In genomic region chr16:4327386-4327781, GRCh38 we compare ENCODE assay signal across 10 cellular contexts. TPM values are rescaled to one million over a fixed set of nuclear protein-coding genes. Genes with fewer than 3 reads are reported as not detected.
DNase-seq lines count a peak whose midpoint lies in the region; ATAC-seq and TF ChIP-seq lines count a peak whose summit lies in the region.
"Had no signal": no experiment of that assay in that cellular context is flagged by ENCODE, and none has a peak within 500 bp of the region (broad histone marks: within the 10 kb centered on the region; RNA-seq: fewer than 3 reads in every experiment).

No MANE protein-coding gene starts in this region.

- TF ChIP-seq POLR2A in gastroesophageal sphincter (IDR thresholded peaks at IDR 0.05) (no peak), gastrocnemius medialis (IDR thresholded peaks at IDR 0.05) (no peak)

- H3K4me3 ChIP-seq in BLaER1 treated with 17β-estradiol and CSF1 and Interleukin-3, amounts not matched to agents 10 nM and 100 nM, result peak overlapping the region in 9 of 10 experiments; percentile 21 to 75 (median 50); a peak in 13 of 20 replicates
- H3K4me3 ChIP-seq in RWPE2 (ENCODE audit: severe bottlenecking) (no peak overlapping the region), gastroesophageal sphincter (peak overlapping the region; percentile 23 to 54), gastrocnemius medialis (peak overlapping the region; percentile 49 to 59 (median 56))

- H4K20me1 ChIP-seq in BLaER1 treated with 17β-estradiol and CSF1 and Interleukin-3, amounts not matched to agents 10 nM and 100 nM, result peaks cover 19 to 87% (median 38%) of the 10 kb centered on the region in 11 experiments; a peak in 21 of 22 replicates

- TF ChIP-seq CTCF in RWPE2 (IDR thresholded peaks at IDR 0.05; ENCODE audit: poor library complexity, severe bottlenecking) (no peak), gastroesophageal sphincter (IDR thresholded peaks at IDR 0.05) (no peak), gastrocnemius medialis (IDR thresholded peaks at IDR 0.05 in 4 of 5, conservative IDR thresholded peaks at IDR 0.05 in 1 of 5) (no peak)

- no peak for ATAC-seq in RWPE2 (ENCODE audit: low read depth)
- no peak for ATAC-seq in gastroesophageal sphincter
- ATAC-seq in gastrocnemius medialis, result no peak

- peaks cover 0 to 8% (median 5%) of the 10 kb centered on the region in 11 experiments; a peak in 11 of 22 replicates for H3K36me3 ChIP-seq in BLaER1 treated with 17β-estradiol and CSF1 and Interleukin-3, amounts not matched to agents 10 nM and 100 nM
- peaks cover 19% of the 10 kb centered on the region for H3K36me3 ChIP-seq in RWPE2 (ENCODE audit: low read depth)
- peaks cover 0 to 6% of the 10 kb centered on the region in 2 donors for H3K36me3 ChIP-seq in gastroesophageal sphincter
- no peaks in the 10 kb centered on the region for H3K36me3 ChIP-seq in gastrocnemius medialis

- peak overlapping the region in 10 of 11 experiments; percentile 43 to 92 (median 78); a peak in 18 of 22 replicates for H3K27ac ChIP-seq in BLaER1 treated with 17β-estradiol and CSF1 and Interleukin-3, amounts not matched to agents 10 nM and 100 nM
- H3K27ac ChIP-seq in RWPE2 (ENCODE audit: poor library complexity, severe bottlenecking), result peak overlapping the region; percentile 36
- H3K27ac ChIP-seq in gastroesophageal sphincter, result peak overlapping the region in 3 of 4 donors; percentile 84 to 89 (median 87)
- peak overlapping the region; percentile 57 to 74 (median 69) for H3K27ac ChIP-seq in gastrocnemius medialis

- H3K27me3 ChIP-seq in BLaER1 treated with 17β-estradiol and CSF1 and Interleukin-3, amounts not matched to agents 10 nM and 100 nM, result no peaks in the 10 kb centered on the region
- H3K27me3 ChIP-seq in RWPE2 (ENCODE audit: insufficient read depth, poor library complexity, severe bottlenecking), result no peaks in the 10 kb centered on the region
- H3K27me3 ChIP-seq in gastroesophageal sphincter, result no peaks in the 10 kb centered on the region
- no peaks in the 10 kb centered on the region for H3K27me3 ChIP-seq in gastrocnemius medialis

- TF ChIP-seq EP300 in gastroesophageal sphincter (IDR thresholded peaks at IDR 0.05), result no peak

- DNase-seq in RWPE2 (ENCODE audit: low spot score), result no peak
- DNase-seq in gastrocnemius medialis, result no peak
- no peak for DNase-seq in amniotic stem cell (lab: John Stamatoyannopoulos, UW)
- no peak for DNase-seq in ecto neural progenitor cell (ENCODE audit: low spot score)
- no peak for DNase-seq in NCI-H2171 (lab: John Stamatoyannopoulos, UW)
- DNase-seq in NCI-H2081 (lab: John Stamatoyannopoulos, UW), result no peak
- DNase-seq: NCI-H1417 treated with DMSO at 0.1 percent for 48 hours had no signal

- WGBS in gastroesophageal sphincter (ENCODE audit: low coverage in 1 of 2), 2 donors, result 50% methylated on average over 1 of the region's 33 CpGs; no CpG with 5 or more reads in 1 of the 2 donors

- peak overlapping the region; percentile 76 to 99 (median 96) for H3K4me2 ChIP-seq in BLaER1 treated with 17β-estradiol and CSF1 and Interleukin-3, amounts not matched to agents 10 nM and 100 nM

- H3K4me1 ChIP-seq in BLaER1 treated with 17β-estradiol and CSF1 and Interleukin-3, amounts not matched to agents 10 nM and 100 nM, result peaks cover 64 to 80% (median 75%) of the 10 kb centered on the region in 10 experiments
- H3K4me1 ChIP-seq in RWPE2 (ENCODE audit: insufficient read depth, poor library complexity, severe bottlenecking) (peaks cover 21% of the 10 kb centered on the region), gastroesophageal sphincter (peaks cover 7 to 86% (median 63%) of the 10 kb centered on the region in 3 donors), gastrocnemius medialis (peaks cover 33 to 42% of the 10 kb centered on the region in 2 donors)

- H3K9ac ChIP-seq in BLaER1 treated with 17β-estradiol and CSF1 and Interleukin-3, amounts not matched to agents 10 nM and 100 nM, result peak overlapping the region; percentile 53 to 84 (median 74); a peak in 18 of 22 replicates

- in situ Hi-C loops in gastrocnemius medialis (cut with MboI; ENCODE audit: low sequenced_read_pairs in 4 of 4), result loop anchor here in 1 of 4 donors (25.0 kb wide), 1 partner anchor 140 kb away; no protein-coding TSS in a partner anchor

- H3K9me3 ChIP-seq in BLaER1 treated with 17β-estradiol and CSF1 and Interleukin-3, amounts not matched to agents 10 nM and 100 nM (replicated peaks in 1 of 11), result no peaks in the 10 kb centered on the region
- no peaks in the 10 kb centered on the region for H3K9me3 ChIP-seq in RWPE2 (ENCODE audit: severe bottlenecking)
- no peaks in the 10 kb centered on the region for H3K9me3 ChIP-seq in gastroesophageal sphincter
- no peaks in the 10 kb centered on the region for H3K9me3 ChIP-seq in gastrocnemius medialis

- intact Hi-C loops in gastrocnemius medialis (cut with DNase I; ENCODE audit: low total_unique reads), result loop anchor here (5.0 kb wide), 1 partner anchor 55 kb away; the partner anchor contains the start of gene TFAP4

RNA-seq across cellular contexts. Expression of gene GLIS2, which starts 11.5 kb away (rescaled TPM):
- total RNA-seq in gastroesophageal sphincter (10 to 100 TPM in 1 of 4 donors, 1 to 10 TPM in 3; 5.7 to 26.9 (median 7.9) TPM), gastrocnemius medialis (under 1 TPM in 3 of 4 donors, not detected in 1; 0.81 to 0.95 (median 0.95) TPM)
- total RNA-seq: CD4-positive, CD25-positive, alpha-beta regulatory T cell had no signal

RNA-seq across cellular contexts. Expression of gene PAM16, which starts 23.7 kb away (rescaled TPM):
- total RNA-seq in gastroesophageal sphincter (10 to 100 TPM; 26.0 to 37.3 (median 34.7) TPM), gastrocnemius medialis (100 to 1,000 TPM; 112 to 174 (median 132) TPM)

RNA-seq across cellular contexts. Expression of gene VASN, which starts 44.3 kb away (rescaled TPM):
- total RNA-seq in gastroesophageal sphincter (10 to 100 TPM in 3 of 4 donors, 1 to 10 TPM in 1; 6.8 to 35.8 (median 19.9) TPM), gastrocnemius medialis (10 to 100 TPM in 1 of 4 donors, 1 to 10 TPM in 3; 2.4 to 12.8 (median 3.7) TPM)

RNA-seq across cellular contexts. Expression of gene TFAP4, which starts 54.6 kb away (rescaled TPM):
- total RNA-seq in gastroesophageal sphincter (1 to 10 TPM; 3.3 to 5.9 (median 4.7) TPM), gastrocnemius medialis (1 to 10 TPM; 3.2 to 5.0 (median 4.1) TPM)

Comparison
In these comparisons a context has a peak if more than half of its experiments do, and no peak if none do; other contexts are left out.
1. H3K27ac ChIP-seq: peak in every context shown above with its lines; median percentile 87 in gastroesophageal sphincter; 78 in BLaER1 treated with 17β-estradiol and CSF1 and Interleukin-3, amounts not matched to agents 10 nM and 100 nM; 69 in gastrocnemius medialis; 36 in RWPE2.